8 cellular contexts compared by ENCODE assay signal in genomic region chr20:63434599-63435378, GRCh38. TPM values are rescaled to one million over a fixed set of nuclear protein-coding genes. Genes with fewer than 3 reads are reported as not detected.
DNase-seq lines count a peak whose midpoint lies in the region; ATAC-seq and TF ChIP-seq lines count a peak whose summit lies in the region.

No MANE protein-coding gene starts in this region.

- no peak overlapping the region for H2AFZ ChIP-seq in DND-41 (ENCODE audit: low read depth, low read length)

- no peak overlapping the region for H3K27ac ChIP-seq in DND-41 (ENCODE audit: low read length)
- no peak overlapping the region for H3K27ac ChIP-seq in uterus

- H3K27me3 Mint-ChIP-seq in progenitor cell of endocrine pancreas, result no peaks in the 10 kb centered on the region

- H3K4me3 ChIP-seq in DND-41 (ENCODE audit: low read depth in 1 of 2, low read length in 2 of 2) (no peak overlapping the region), uterus (no peak overlapping the region)

- in situ Hi-C loops in KBM-7 (cut with MboI; ENCODE audit: low pct_unique_long_range_greater_than_20kb, low sequenced_read_pairs), result no loop called here

- H3K36me3 ChIP-seq in DND-41 (ENCODE audit: insufficient read depth, low read length) (no peaks in the 10 kb centered on the region), uterus (no peaks in the 10 kb centered on the region)

- H3K4me2 ChIP-seq in DND-41 (ENCODE audit: insufficient read depth, low read length), result no peak overlapping the region

- no peaks in the 10 kb centered on the region for H3K4me1 ChIP-seq in DND-41 (ENCODE audit: insufficient read depth, low read length)
- no peaks in the 10 kb centered on the region for H3K4me1 ChIP-seq in uterus

- H3K79me2 ChIP-seq in DND-41 (ENCODE audit: insufficient read depth, low read length), result no peaks in the 10 kb centered on the region

- H3K27ac Mint-ChIP-seq in progenitor cell of endocrine pancreas, result peak overlapping the region; percentile 76

- no peaks in the 10 kb centered on the region for H3K9me3 ChIP-seq in DND-41 (ENCODE audit: insufficient read depth, low read length, severe bottlenecking)
- H3K9me3 ChIP-seq in uterus, result no peaks in the 10 kb centered on the region

- TF ChIP-seq POLR2A in uterus (IDR thresholded peaks at IDR 0.05), result no peak

- H3K27me3 ChIP-seq in DND-41 (ENCODE audit: insufficient read depth, low read length, poor library complexity) (no peaks in the 10 kb centered on the region), uterus (no peaks in the 10 kb centered on the region)

- DNase-seq in DND-41, result peak; percentile 77
- DNase-seq in KBM-7, result peak; percentile 92
- peak; percentile 84 for DNase-seq in SK-N-DZ (ENCODE audit: low spot score)
- DNase-seq in activated naive CD4-positive, alpha-beta T cell (lab: John Stamatoyannopoulos, UW), result peak; percentile 44 to 70 (median 59)
- peak; percentile 21 for DNase-seq in globus pallidus (ENCODE audit: low spot score)
- peak; percentile 42 for DNase-seq in progenitor cell of endocrine pancreas (ENCODE audit: low spot score, unreplicated experiment)
- DNase-seq in uterus, result peak in 1 of 2 donors; percentile 20

- H3K36me3 Mint-ChIP-seq in progenitor cell of endocrine pancreas (ENCODE audit: insufficient read depth), result no peaks in the 10 kb centered on the region

- no peaks in the 10 kb centered on the region for H3K9me3 Mint-ChIP-seq in progenitor cell of endocrine pancreas (ENCODE audit: low read depth)

- ATAC-seq in DND-41 (ENCODE audit: insufficient read depth, low read depth) (peak; percentile 87), HG03460 (IDR thresholded peaks at IDR 0.05; ENCODE audit: unreplicated experiment) (no peak)

- intact Hi-C loops in uterus (cut with DNase I; ENCODE audit: low total_unique reads), result no loop called here

- H4K20me1 ChIP-seq in DND-41 (ENCODE audit: insufficient read depth, low read length), result no peaks in the 10 kb centered on the region; the same call in 1 of the 2 replicates

- TF ChIP-seq CTCF in DND-41 (IDR thresholded peaks at IDR 0.05; ENCODE audit: borderline replicate concordance, extremely low read depth, low read length, poor library complexity, severe bottlenecking) (peak; percentile 97), progenitor cell of endocrine pancreas (IDR thresholded peaks at IDR 0.05; ENCODE audit: unreplicated experiment) (peak; percentile 74), uterus (IDR thresholded peaks at IDR 0.05) (peak; percentile 30 to 55 (median 36))

- no peaks in the 10 kb centered on the region for H3K4me1 Mint-ChIP-seq in progenitor cell of endocrine pancreas (ENCODE audit: low read depth)

- H3K4me3 Mint-ChIP-seq in progenitor cell of endocrine pancreas (ENCODE audit: low read depth), result no peak overlapping the region

- no peak overlapping the region for H3K9ac ChIP-seq in DND-41 (ENCODE audit: low read depth, low read length)

RNA-seq across cellular contexts. Expression of gene KCNQ2, which starts 37.7 kb away (rescaled TPM):
- 375 and 399 TPM in 2 replicates for polyA plus RNA-seq in SK-N-DZ (2014; cell fraction: cytosol; rRNA removed)
- polyA plus RNA-seq in SK-N-DZ (2014; cell fraction: nucleus; rRNA removed), result 414 and 472 TPM in 2 replicates
- 14.6 and 15.6 TPM in 2 replicates for total RNA-seq in progenitor cell of endocrine pancreas
- 1 to 10 TPM in 2 of 4 donors, not detected in 2; 1.2 to 4.9 TPM for total RNA-seq in uterus

Comparison
In these comparisons a context has a peak if more than half of its experiments do, and no peak if none do; other contexts are left out.
1. CTCF ChIP-seq: peak in every context shown above with its lines; median percentile 97 in DND-41; 74 in progenitor cell of endocrine pancreas; 36 in uterus.